8 cellular contexts compared by ENCODE assay signal in genomic region chr2:73690372-73691088, GRCh38. TPM values are rescaled to one million over a fixed set of nuclear protein-coding genes. Genes with fewer than 3 reads are reported as not detected.
DNase-seq lines count a peak whose midpoint lies in the region; ATAC-seq and TF ChIP-seq lines count a peak whose summit lies in the region.
"Not testable (repeated sequence)": the region's sequence is repeated elsewhere in the genome, so short reads cannot be mapped to it uniquely, and the experiment has no call there.

No MANE protein-coding gene starts in this region.

- not testable (repeated sequence) for H3K27ac Mint-ChIP-seq in memory B cell

- H3K4me3 Mint-ChIP-seq in activated T-cell treated with anti-CD3 and anti-CD28 coated beads, Interleukin-2, amount 50 U/mL, for 4 hours; memory B cell: not testable (repeated sequence)

- H3K4me3 ChIP-seq in Panc1 (ENCODE audit: low read depth in 2 of 2, low read length in 2 of 2) = not testable (repeated sequence)

- in situ Hi-C loops in KBM-7 (cut with MboI; ENCODE audit: low pct_unique_long_range_greater_than_20kb, low sequenced_read_pairs); Panc1 (cut with HindIII; ENCODE audit: low pct_unique_long_range_greater_than_20kb, low sequenced_read_pairs): not testable (repeated sequence)

- not testable (repeated sequence) for H3K4me1 ChIP-seq in Panc1 (ENCODE audit: control insufficient read depth, insufficient read depth, low read length)

- not testable (repeated sequence) for H3K27ac ChIP-seq in Panc1 (ENCODE audit: low read length)

- H3K9me3 ChIP-seq in Panc1 (ENCODE audit: control insufficient read depth, insufficient read depth, low read depth, low read length) = not testable (repeated sequence)

- ATAC-seq in GM21576 (IDR thresholded peaks at IDR 0.05; ENCODE audit: unreplicated experiment) = peak; percentile 67
- peak; percentile 95 for ATAC-seq in Panc1
- peak; percentile 71 to 77 for ATAC-seq in activated T-cell treated with anti-CD3 and anti-CD28 coated beads, Interleukin-2, amount 50 U/mL, for 4 hours
- ATAC-seq in esophagus mucosa = peak; percentile 67
- peak; percentile 73 for ATAC-seq in memory B cell (ENCODE audit: low read depth)
- ATAC-seq in stimulated activated naive CD8-positive, alpha-beta T cell treated with anti-CD3 and anti-CD28 coated beads, Interleukin-15, Interleukin-2, amounts not matched to agents 100 U/mL and 50 U/mL, for 24 hours = peak; percentile 78

- H3K4me1 Mint-ChIP-seq in activated T-cell treated with anti-CD3 and anti-CD28 coated beads, Interleukin-2, amount 50 U/mL, for 4 hours (ENCODE audit: low read depth); memory B cell: not testable (repeated sequence)

- TF ChIP-seq CTCF in Panc1 (IDR thresholded peaks at IDR 0.05) = peak; percentile 24; the same call in 1 of the 2 replicates

- H3K36me3 Mint-ChIP-seq in activated T-cell treated with anti-CD3 and anti-CD28 coated beads, Interleukin-2, amount 50 U/mL, for 4 hours (ENCODE audit: insufficient read depth); memory B cell: not testable (repeated sequence)

- not testable (repeated sequence) for H3K36me3 ChIP-seq in Panc1 (ENCODE audit: control insufficient read depth, insufficient read depth, low read length)

- DNase-seq in DMS53 treated with DMSO at 0.1 percent for 48 hours (lab: John Stamatoyannopoulos, UW; ENCODE audit: unreplicated experiment) = peak; percentile 8
- DNase-seq in KBM-7 = peak; percentile 71
- DNase-seq in Panc1 (ENCODE audit: low read depth, low spot score) = peak; percentile 8
- DNase-seq in activated T-cell treated with anti-CD3 and anti-CD28 coated beads, Interleukin-2, amount 50 U/mL, for 4 hours = not testable (repeated sequence)
- DNase-seq in memory B cell (ENCODE audit: low spot score in 2 of 2) = peak in 1 of 2 donors; percentile 7
- peak; percentile 30 for DNase-seq in stimulated activated naive CD8-positive, alpha-beta T cell treated with anti-CD3 and anti-CD28 coated beads, Interleukin-15, Interleukin-2, amounts not matched to agents 100 U/mL and 50 U/mL, for 24 hours

- POLR2A ChIA-PET in Panc1 (lab: Charles Lee) = not testable (repeated sequence)

- not testable (repeated sequence) for BruUV-seq in Panc1 (replicated peaks; lab: Mats Ljungman, UMichigan)

- not testable (repeated sequence) for H3K27me3 Mint-ChIP-seq in activated T-cell treated with anti-CD3 and anti-CD28 coated beads, Interleukin-2, amount 50 U/mL, for 4 hours (ENCODE audit: low read depth); memory B cell

- intact Hi-C loops in Panc1 (cut with micrococcal nuclease; ENCODE audit: unreplicated experiment) = not testable (repeated sequence)

- H3K27me3 ChIP-seq in Panc1 (ENCODE audit: control insufficient read depth, insufficient read depth, low read length) = not testable (repeated sequence)

- H3K9me3 Mint-ChIP-seq in activated T-cell treated with anti-CD3 and anti-CD28 coated beads, Interleukin-2, amount 50 U/mL, for 4 hours; memory B cell: not testable (repeated sequence)

- CTCF ChIA-PET in Panc1 (lab: Charles Lee) = interaction anchor here (0.6 kb wide), 1 partner anchor 189 kb away, joined by 3 read pairs; no protein-coding TSS in a partner anchor

RNA-seq across cellular contexts. Expression of gene TPRKB, which starts 46.6 kb away (rescaled TPM):
- total RNA-seq in Panc1 (2021; ENCODE audit: unreplicated experiment) (38.5 TPM), esophagus mucosa (28.3 TPM)
- 24.3 TPM for polyA plus RNA-seq in Panc1 (2012; ENCODE audit: insufficient read length)
- total RNA-seq in activated T-cell treated with anti-CD3 and anti-CD28 coated beads, Interleukin-2, amount 50 U/mL, for 4 hours = 10 to 100 TPM; 43.3 to 43.8 (median 43.6) TPM

RNA-seq across cellular contexts. Expression of gene NAT8, which starts 48.3 kb away (rescaled TPM):
- total RNA-seq in Panc1 (2021; ENCODE audit: unreplicated experiment) = not detected
- polyA plus RNA-seq in Panc1 (2012; ENCODE audit: insufficient read length) = not detected
- not detected for total RNA-seq in activated T-cell treated with anti-CD3 and anti-CD28 coated beads, Interleukin-2, amount 50 U/mL, for 4 hours
- total RNA-seq in esophagus mucosa = not detected
